24 cellular contexts compared by ENCODE assay signal in genomic region chr15:31782951-31783350, GRCh38.
"Had no signal": no experiment of that assay in that cellular context is flagged by ENCODE, and none has a peak within 500 bp of the region (broad histone marks: within the 10 kb centered on the region; RNA-seq: fewer than 3 reads in every experiment).

No MANE protein-coding gene starts in this region.

- H3K4me3 ChIP-seq: dorsolateral prefrontal cortex, esophagus squamous epithelium, lung, mucosa of descending colon, psoas muscle, right lobe of liver, suprapubic skin, transverse colon, vagina had no signal

- H3K27ac Mint-ChIP-seq: memory B cell; mesothelial cell of epicardium; natural killer cell treated with Interleukin-12 subunit alpha and Interleukin-12 subunit beta and Interleukin-15 and Interleukin-18, amount 100 ng/mL, for 72 hours; stimulated activated naive B cell treated with anti-CD40 and anti-IgM and Interleukin-4, amounts not matched to agents 10 μg/mL and 1 μg/mL and 100 μg/mL, for 72 hours; stimulated activated naive CD8-positive, alpha-beta T cell treated with anti-CD3 and anti-CD28 coated beads, Interleukin-15, Interleukin-2, amounts not matched to agents 100 ng/mL and 50 ng/mL, for 24 hours had no signal

- H3K36me3 Mint-ChIP-seq: memory B cell; mesothelial cell of epicardium; naive B cell; natural killer cell treated with Interleukin-12 subunit alpha and Interleukin-12 subunit beta and Interleukin-15 and Interleukin-18, amount 100 ng/mL, for 72 hours; stimulated activated naive B cell treated with anti-CD40 and anti-IgM and Interleukin-4, amounts not matched to agents 10 μg/mL and 1 μg/mL and 100 μg/mL, for 72 hours had no signal

- H3K9me3 ChIP-seq: esophagus squamous epithelium, mucosa of descending colon, psoas muscle, right lobe of liver, suprapubic skin, transverse colon, vagina had no signal

- H3K4me1 Mint-ChIP-seq: memory B cell; mesothelial cell of epicardium; naive B cell; stimulated activated naive B cell treated with anti-CD40 and anti-IgM and Interleukin-4, amounts not matched to agents 10 μg/mL and 1 μg/mL and 100 μg/mL, for 72 hours had no signal

- ATAC-seq: left lobe of liver; mucosa of descending colon; psoas muscle; right lobe of liver; stimulated activated naive B cell treated with anti-CD40 and anti-IgM and Interleukin-4, amounts not matched to agents 10 μg/mL and 1 μg/mL and 100 μg/mL, for 72 hours had no signal

- H3K9me3 Mint-ChIP-seq: memory B cell; mesothelial cell of epicardium; natural killer cell treated with Interleukin-12 subunit alpha and Interleukin-12 subunit beta and Interleukin-15 and Interleukin-18, amount 100 ng/mL, for 72 hours; stimulated activated naive B cell treated with anti-CD40 and anti-IgM and Interleukin-4, amounts not matched to agents 10 μg/mL and 1 μg/mL and 100 μg/mL, for 72 hours; stimulated activated naive CD8-positive, alpha-beta T cell treated with anti-CD3 and anti-CD28 coated beads, Interleukin-15, Interleukin-2, amounts not matched to agents 100 ng/mL and 50 ng/mL, for 24 hours had no signal

- H3K4me3 Mint-ChIP-seq: memory B cell; mesothelial cell of epicardium; naive B cell; natural killer cell treated with Interleukin-12 subunit alpha and Interleukin-12 subunit beta and Interleukin-15 and Interleukin-18, amount 100 ng/mL, for 72 hours; stimulated activated naive B cell treated with anti-CD40 and anti-IgM and Interleukin-4, amounts not matched to agents 10 μg/mL and 1 μg/mL and 100 μg/mL, for 72 hours; stimulated activated naive CD8-positive, alpha-beta T cell treated with anti-CD3 and anti-CD28 coated beads, Interleukin-15, Interleukin-2, amounts not matched to agents 100 ng/mL and 50 ng/mL, for 24 hours had no signal

- H3K27ac ChIP-seq: esophagus squamous epithelium, psoas muscle, right lobe of liver, suprapubic skin, transverse colon, vagina had no signal

- DNase-seq: cerebellar nuclear complex; dorsolateral prefrontal cortex; effector CD8-positive, alpha-beta T cell; esophagus squamous epithelium; foreskin melanocyte; kidney; mucosa of descending colon; naive B cell; psoas muscle; retina; right lobe of liver; small intestine; stimulated activated CD4-positive, alpha-beta T cell treated with anti-CD3 and anti-CD28 coated beads, Interleukin-15, amount 100 ng/mL, for 24 hours; stimulated activated CD4-positive, alpha-beta T cell treated with anti-CD3 and anti-CD28 coated beads, Interleukin-2, amount 100 ng/mL, for 48 hours; stimulated activated naive B cell treated with anti-CD40 and anti-IgM and Interleukin-4, amounts not matched to agents 10 μg/mL and 1 μg/mL and 100 μg/mL, for 72 hours; transverse colon had no signal

- H3K36me3 ChIP-seq: esophagus squamous epithelium, right lobe of liver, suprapubic skin, transverse colon, vagina had no signal

- H3K27me3 ChIP-seq: dorsolateral prefrontal cortex, esophagus squamous epithelium, right lobe of liver, suprapubic skin, transverse colon, vagina had no signal

- H3K4me1 ChIP-seq: esophagus squamous epithelium, psoas muscle, right lobe of liver, suprapubic skin, transverse colon, vagina had no signal
